ENCODE assay signal across 8 cellular contexts in genomic region chr4:83454626-83455025, GRCh38. TPM values are rescaled to one million over a fixed set of nuclear protein-coding genes. Genes with fewer than 3 reads are reported as not detected.
A peak's percentile ranks its signal among the peaks of the same experiment; 100 is the strongest.
DNase-seq lines count a peak whose midpoint lies in the region; ATAC-seq and TF ChIP-seq lines count a peak whose summit lies in the region.

No MANE protein-coding gene starts in this region.

- DNase-seq in AG04449 (ENCODE audit: low read depth, low spot score): no peak
- DNase-seq in Jurkat, Clone E6-1 (ENCODE audit: low read depth, low spot score): no peak
- DNase-seq in breast epithelium (ENCODE audit: low spot score in 2 of 2): no peak
- DNase-seq in lower lobe of right lung: no peak
- DNase-seq in upper lobe of right lung: no peak
- no peak for DNase-seq in NCI-H1105 treated with DMSO at 0.1 percent for 48 hours (lab: John Stamatoyannopoulos, UW)

- CTCF ChIA-PET in AG04449 (lab: Yijun Ruan, JAX): interaction anchor here (0.8 to 1.6 kb wide), 4 partner anchors 14 to 170 kb away, joined by 3 read pairs; partner anchors contain the start of gene COQ2

- POLR2A ChIA-PET in AG04449 (lab: Yijun Ruan, JAX): interaction anchor here (1.7 kb wide), 1 partner anchor 170 kb away, joined by 7 read pairs; the partner anchor contains the start of gene COQ2

- H3K4me3 ChIP-seq in AG04449 (ENCODE audit: low read depth, low read length) (peak overlapping the region; percentile 91), breast epithelium (peak overlapping the region; percentile 70 to 85 (median 83)), lower lobe of right lung (peak overlapping the region; percentile 65), upper lobe of right lung (peak overlapping the region; percentile 80)
- peak overlapping the region; percentile 82 for H3K4me3 ChIP-seq in Jurkat, Clone E6-1 (ENCODE audit: low read length)

- ATAC-seq in lower lobe of right lung: peak in 1 of 2 donors; percentile 6
- no peak for ATAC-seq in upper lobe of right lung
- ATAC-seq in GM18861 (IDR thresholded peaks at IDR 0.05; ENCODE audit: unreplicated experiment): no peak
- ATAC-seq in GM19035 (IDR thresholded peaks at IDR 0.05; ENCODE audit: unreplicated experiment): no peak

- intact Hi-C loops in breast epithelium (cut with DNase I; ENCODE audit: low total_unique reads) (no loop called here), lower lobe of right lung (cut with DNase I) (no loop called here), upper lobe of right lung (cut with DNase I) (no loop called here)

- no peaks in the 10 kb centered on the region for H3K27me3 ChIP-seq in breast epithelium
- H3K27me3 ChIP-seq in lower lobe of right lung (ENCODE audit: low read depth): no peaks in the 10 kb centered on the region
- no peaks in the 10 kb centered on the region for H3K27me3 ChIP-seq in upper lobe of right lung

- H3K4me1 ChIP-seq in breast epithelium (peaks cover 0 to 5% of the 10 kb centered on the region in 2 donors), lower lobe of right lung (peaks cover 32% of the 10 kb centered on the region), upper lobe of right lung (peaks cover 22% of the 10 kb centered on the region)

- TF ChIP-seq CTCF in AG04449 (IDR thresholded peaks at IDR 0.05; ENCODE audit: insufficient read depth, low read length, missing control alignments): no peak
- TF ChIP-seq CTCF in breast epithelium (IDR thresholded peaks at IDR 0.05): no peak
- TF ChIP-seq CTCF in lower lobe of right lung (IDR thresholded peaks at IDR 0.05): no peak
- TF ChIP-seq CTCF in upper lobe of right lung (IDR thresholded peaks at IDR 0.05): no peak

- H3K9me3 ChIP-seq in breast epithelium: no peaks in the 10 kb centered on the region
- no peaks in the 10 kb centered on the region for H3K9me3 ChIP-seq in lower lobe of right lung
- no peaks in the 10 kb centered on the region for H3K9me3 ChIP-seq in upper lobe of right lung

- H3K36me3 ChIP-seq in breast epithelium: peaks cover 4% of the 10 kb centered on the region
- peaks cover 38% of the 10 kb centered on the region for H3K36me3 ChIP-seq in lower lobe of right lung
- H3K36me3 ChIP-seq in upper lobe of right lung: peaks cover 33% of the 10 kb centered on the region

- TF ChIP-seq POLR2A in breast epithelium (IDR thresholded peaks at IDR 0.05): no peak

- peak overlapping the region; percentile 98 for H3K27ac ChIP-seq in breast epithelium
- peak overlapping the region; percentile 95 for H3K27ac ChIP-seq in lower lobe of right lung
- H3K27ac ChIP-seq in upper lobe of right lung: peak overlapping the region; percentile 99

RNA-seq across cellular contexts. Expression of gene HELQ, which starts 1.0 kb away (rescaled TPM):
- 15.0 TPM for polyA plus RNA-seq in Jurkat, Clone E6-1 (2012; ENCODE audit: insufficient read depth, insufficient read length)
- total RNA-seq in breast epithelium (10 to 100 TPM; 14.4 to 24.3 (median 16.3) TPM), lower lobe of right lung (18.8 TPM), upper lobe of right lung (16.9 TPM)

RNA-seq across cellular contexts. Expression of gene MRPS18C, which starts 1.2 kb away (rescaled TPM):
- polyA plus RNA-seq in Jurkat, Clone E6-1 (2012; ENCODE audit: insufficient read depth, insufficient read length): 254 TPM
- total RNA-seq in breast epithelium (10 to 100 TPM; 13.8 to 25.9 (median 16.8) TPM), lower lobe of right lung (40.8 TPM), upper lobe of right lung (30.0 TPM)

RNA-seq across cellular contexts. Expression of gene ABRAXAS1, which starts 30.3 kb away (rescaled TPM):
- 26.2 TPM for polyA plus RNA-seq in Jurkat, Clone E6-1 (2012; ENCODE audit: insufficient read depth, insufficient read length)
- total RNA-seq in breast epithelium (10 to 100 TPM; 13.8 to 17.4 (median 15.4) TPM), lower lobe of right lung (14.7 TPM), upper lobe of right lung (12.0 TPM)
